In genomic region chr7:17786314-17786852, GRCh38 we compare ENCODE assay signal across 20 cellular contexts.
DNase-seq lines count a peak whose midpoint lies in the region; ATAC-seq and TF ChIP-seq lines count a peak whose summit lies in the region.
"Had no signal": no experiment of that assay in that cellular context is flagged by ENCODE, and none has a peak within 500 bp of the region (broad histone marks: within the 10 kb centered on the region; RNA-seq: fewer than 3 reads in every experiment).

No MANE protein-coding gene starts in this region.

- ATAC-seq in WTC11: peak; percentile 23; the same call in 1 of the 2 replicates
- ATAC-seq in GM21619 (IDR thresholded peaks at IDR 0.05; ENCODE audit: unreplicated experiment): no peak
- ATAC-seq in GM21786 (IDR thresholded peaks at IDR 0.05; ENCODE audit: unreplicated experiment): no peak

- no peaks in the 10 kb centered on the region for H3K36me3 Mint-ChIP-seq in WTC11
- no peaks in the 10 kb centered on the region for H3K36me3 Mint-ChIP-seq in glutamatergic neuron (ENCODE audit: unreplicated experiment)
- H3K36me3 Mint-ChIP-seq in nephron progenitor cell (ENCODE audit: low read depth): no peaks in the 10 kb centered on the region

- TF ChIP-seq CTCF in WTC11 (IDR thresholded peaks at IDR 0.05): no peak
- TF ChIP-seq CTCF in glutamatergic neuron (IDR thresholded peaks at IDR 0.05; ENCODE audit: partially characterized antibody, unreplicated experiment): no peak
- no peak for TF ChIP-seq CTCF in nephron progenitor cell (IDR thresholded peaks at IDR 0.05)
- TF ChIP-seq CTCF in spleen (IDR thresholded peaks at IDR 0.05 in 8 of 11, conservative IDR thresholded peaks at IDR 0.05 in 3 of 11): no peak

- no peak for TF ChIP-seq POLR2A in spleen (IDR thresholded peaks at IDR 0.05)

- H3K27me3 Mint-ChIP-seq in WTC11 (ENCODE audit: low read depth) (no peaks in the 10 kb centered on the region; the same call in 1 of the 2 replicates), glutamatergic neuron (ENCODE audit: unreplicated experiment) (peaks cover 5% of the 10 kb centered on the region), nephron progenitor cell (ENCODE audit: low read depth, poor library complexity) (no peaks in the 10 kb centered on the region)
- H3K27me3 Mint-ChIP-seq: CD4-positive, alpha-beta T cell had no signal

- H3K36me3 ChIP-seq in spleen: peaks cover 0 to 12% (median 0%) of the 10 kb centered on the region in 6 donors
- H3K36me3 ChIP-seq: BLaER1, HAP-1 had no signal

- H3K9me3 Mint-ChIP-seq in WTC11: no peaks in the 10 kb centered on the region
- peaks cover 6% of the 10 kb centered on the region for H3K9me3 Mint-ChIP-seq in glutamatergic neuron (ENCODE audit: unreplicated experiment)
- no peaks in the 10 kb centered on the region for H3K9me3 Mint-ChIP-seq in nephron progenitor cell
- H3K9me3 Mint-ChIP-seq: CD4-positive, alpha-beta T cell had no signal

- CTCF ChIA-PET in WTC11 (lab: Charles Lee): interaction anchor here (2.3 kb wide), 1 partner anchor 16 kb away, joined by 7 read pairs; no protein-coding TSS in a partner anchor

- no peak overlapping the region for H3K4me3 ChIP-seq in spleen
- H3K4me3 ChIP-seq: BLaER1, HAP-1 had no signal

- 44 to 84% (median 66%) methylated on average over 6 of the region's 6 CpGs for WGBS in spleen, 5 donors

- no peaks in the 10 kb centered on the region for H3K4me1 ChIP-seq in spleen
- H3K4me1 ChIP-seq: BLaER1, HAP-1 had no signal

- POLR2A ChIA-PET in WTC11 (lab: Charles Lee): no interaction called here

- no peaks in the 10 kb centered on the region for H3K27me3 ChIP-seq in spleen (replicated peaks in 1 of 7)
- H3K27me3 ChIP-seq: BLaER1 had no signal

- no peak for DNase-seq in WTC11 (ENCODE audit: low spot score)
- DNase-seq in glutamatergic neuron: peak; percentile 26
- no peak for DNase-seq in nephron progenitor cell
- peak; percentile 69 for DNase-seq in spleen
- DNase-seq in AG20443 (ENCODE audit: low spot score): no peak
- DNase-seq: CD4-positive, alpha-beta T cell; COR-L47; DMS79; KG1; NCI-H1092; NCI-H1436 treated with DMSO at 0.1 percent for 48 hours; NCI-H1930; NCI-H524; OCI-M1; Right ventricle myocardium superior had no signal

- intact Hi-C loops in spleen (cut with DNase I; ENCODE audit: low total_unique reads): no loop called here

- H3K4me3 Mint-ChIP-seq in WTC11 (no peak overlapping the region), glutamatergic neuron (ENCODE audit: unreplicated experiment) (no peak overlapping the region), nephron progenitor cell (no peak overlapping the region)
- H3K4me3 Mint-ChIP-seq: CD4-positive, alpha-beta T cell had no signal

- H3K27ac Mint-ChIP-seq in WTC11: no peak overlapping the region; the same call in 1 of the 2 replicates
- H3K27ac Mint-ChIP-seq in glutamatergic neuron (ENCODE audit: unreplicated experiment): peak overlapping the region; percentile 91
- H3K27ac Mint-ChIP-seq in nephron progenitor cell: peak overlapping the region; percentile 55
- H3K27ac Mint-ChIP-seq: CD4-positive, alpha-beta T cell had no signal

- H3K4me1 Mint-ChIP-seq in WTC11: peaks cover 16% of the 10 kb centered on the region
- H3K4me1 Mint-ChIP-seq in glutamatergic neuron (ENCODE audit: low read depth, unreplicated experiment): peaks cover 40% of the 10 kb centered on the region
- peaks cover 22% of the 10 kb centered on the region for H3K4me1 Mint-ChIP-seq in nephron progenitor cell

- H3K9me3 ChIP-seq in spleen: no peaks in the 10 kb centered on the region
- H3K9me3 ChIP-seq: BLaER1, HAP-1 had no signal

- H3K27ac ChIP-seq in spleen: no peak overlapping the region
- H3K27ac ChIP-seq: BLaER1, HL-60 had no signal

TF ChIP-seq in WTC11, 78 proteins besides CTCF, POLR2A, EP300 and RAD21 (continues in another document):
- TF ChIP-seq TP53 (CRISPR knock-in tag; IDR thresholded peaks at IDR 0.05) (no peak), PRRX2 (CRISPR knock-in tag; IDR thresholded peaks at IDR 0.05) (no peak), ZNF532 (CRISPR knock-in tag; IDR thresholded peaks at IDR 0.05; ENCODE audit: borderline replicate concordance) (no peak), ZNF671 (CRISPR knock-in tag; IDR thresholded peaks at IDR 0.05) (no peak), MAX (CRISPR knock-in tag; IDR thresholded peaks at IDR 0.05) (no peak), ETV6 (CRISPR knock-in tag; IDR thresholded peaks at IDR 0.05) (no peak), SOX15 (CRISPR knock-in tag; IDR thresholded peaks at IDR 0.05) (no peak), NR2C2 (CRISPR knock-in tag; IDR thresholded peaks at IDR 0.05) (no peak), ZNF232 (CRISPR knock-in tag; IDR thresholded peaks at IDR 0.05) (no peak), AR (CRISPR knock-in tag; IDR thresholded peaks at IDR 0.05) (no peak)
- TF ChIP-seq, protein P1, sequence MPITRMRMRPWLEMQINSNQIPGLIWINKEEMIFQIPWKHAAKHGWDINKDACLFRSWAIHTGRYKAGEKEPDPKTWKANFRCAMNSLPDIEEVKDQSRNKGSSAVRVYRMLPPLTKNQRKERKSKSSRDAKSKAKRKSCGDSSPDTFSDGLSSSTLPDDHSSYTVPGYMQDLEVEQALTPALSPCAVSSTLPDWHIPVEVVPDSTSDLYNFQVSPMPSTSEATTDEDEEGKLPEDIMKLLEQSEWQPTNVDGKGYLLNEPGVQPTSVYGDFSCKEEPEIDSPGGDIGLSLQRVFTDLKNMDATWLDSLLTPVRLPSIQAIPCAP (CRISPR knock-in tag; IDR thresholded peaks at IDR 0.05): no peak

Comparison
In these comparisons a context has a peak if more than half of its experiments do, and no peak if none do; other contexts are left out.
1. DNase-seq: peak in glutamatergic neuron (single experiment) and spleen (single experiment); none in WTC11 (single experiment), nephron progenitor cell (single experiment) and AG20443 (single experiment).